ENCODE assay signal across 9 cellular contexts in genomic region chr2:37652199-37652640, GRCh38. TPM values are rescaled to one million over a fixed set of nuclear protein-coding genes. Genes with fewer than 3 reads are reported as not detected.
DNase-seq lines count a peak whose midpoint lies in the region; ATAC-seq and TF ChIP-seq lines count a peak whose summit lies in the region.
"Had no signal": no experiment of that assay in that cellular context is flagged by ENCODE, and none has a peak within 500 bp of the region (broad histone marks: within the 10 kb centered on the region; RNA-seq: fewer than 3 reads in every experiment).

No MANE protein-coding gene starts in this region.

- intact Hi-C loops in activated CD4-positive, alpha-beta T cell treated with anti-CD3 and anti-CD28 coated beads for 36 hours (cut with DNase I, micrococcal nuclease) = no loop called here

- peaks cover 3% of the 10 kb centered on the region for H3K9me3 Mint-ChIP-seq in activated CD4-positive, alpha-beta T cell treated with anti-CD3 and anti-CD28 coated beads for 36 hours (ENCODE audit: low read depth)
- H3K9me3 Mint-ChIP-seq in T-cell = peaks cover 0 to 8% (median 0%) of the 10 kb centered on the region in 3 donors

- H3K4me3 Mint-ChIP-seq in activated CD4-positive, alpha-beta T cell treated with anti-CD3 and anti-CD28 coated beads for 36 hours = no peak overlapping the region
- H3K4me3 Mint-ChIP-seq in T-cell = no peak overlapping the region

- no peak for TF ChIP-seq CTCF in fibroblast of villous mesenchyme (IDR thresholded peaks at IDR 0.05; ENCODE audit: insufficient read depth, low read depth, low read length)

- POLR2A ChIA-PET in activated CD4-positive, alpha-beta T cell treated with anti-CD3 and anti-CD28 coated beads for 36 hours (lab: Charles Lee) = no interaction called here
- POLR2A ChIA-PET in T-cell (lab: Charles Lee) = interaction anchor here in 1 of 2 donors (0.7 kb wide), 1 partner anchor 121 kb away, joined by 7 read pairs; no protein-coding TSS in a partner anchor

- CTCF ChIA-PET in activated CD4-positive, alpha-beta T cell treated with anti-CD3 and anti-CD28 coated beads for 36 hours (lab: Charles Lee) = no interaction called here
- CTCF ChIA-PET in T-cell (lab: Charles Lee) = interaction anchor here in 1 of 2 donors (0.6 kb wide), 1 partner anchor 30 kb away, joined by 4 read pairs; no protein-coding TSS in a partner anchor

- H3K27ac Mint-ChIP-seq in activated CD4-positive, alpha-beta T cell treated with anti-CD3 and anti-CD28 coated beads for 36 hours = peak overlapping the region; percentile 66
- H3K27ac Mint-ChIP-seq in T-cell = peak overlapping the region; percentile 83 to 90

- no peak overlapping the region for H3K4me3 ChIP-seq in fibroblast of villous mesenchyme (ENCODE audit: low read depth, low read length)
- H3K4me3 ChIP-seq: dorsolateral prefrontal cortex had no signal

- H3K27me3 Mint-ChIP-seq in activated CD4-positive, alpha-beta T cell treated with anti-CD3 and anti-CD28 coated beads for 36 hours = no peaks in the 10 kb centered on the region
- no peaks in the 10 kb centered on the region for H3K27me3 Mint-ChIP-seq in T-cell

- H3K36me3 Mint-ChIP-seq in activated CD4-positive, alpha-beta T cell treated with anti-CD3 and anti-CD28 coated beads for 36 hours (ENCODE audit: low read depth) = peaks cover 34% of the 10 kb centered on the region
- peaks cover 42% of the 10 kb centered on the region for H3K36me3 Mint-ChIP-seq in T-cell

- DNase-seq in activated CD4-positive, alpha-beta T cell treated with anti-CD3 and anti-CD28 coated beads for 36 hours = peak; percentile 42
- no peak for DNase-seq in activated CD4-positive, alpha-beta T cell treated with anti-CD3 and anti-CD28 coated beads for 4 hours
- DNase-seq in T-cell (no peak), fibroblast of villous mesenchyme (ENCODE audit: low read depth) (peak; percentile 45), stromal cell of bone marrow (ENCODE audit: low read depth) (peak; percentile 70), NCI-H1105 treated with DMSO at 0.1 percent for 48 hours (lab: John Stamatoyannopoulos, UW) (no peak)
- no peak for DNase-seq in stimulated activated naive CD4-positive, alpha-beta T cell (lab: John Stamatoyannopoulos, UW)
- DNase-seq: dorsolateral prefrontal cortex had no signal

- H3K4me1 Mint-ChIP-seq in activated CD4-positive, alpha-beta T cell treated with anti-CD3 and anti-CD28 coated beads for 36 hours = peaks cover 89% of the 10 kb centered on the region
- H3K4me1 Mint-ChIP-seq in T-cell = peaks cover 95 to 98% (median 96%) of the 10 kb centered on the region in 3 donors

- peak; percentile 20 for ATAC-seq in activated CD4-positive, alpha-beta T cell treated with anti-CD3 and anti-CD28 coated beads for 36 hours
- ATAC-seq in T-cell (replicated peaks in 1 of 4) (no peak), HG03354 (IDR thresholded peaks at IDR 0.05; ENCODE audit: poor library complexity, severe bottlenecking, unreplicated experiment) (no peak)

RNA-seq across cellular contexts. Expression of gene CDC42EP3, which starts 19.2 kb away (rescaled TPM):
- total RNA-seq in activated CD4-positive, alpha-beta T cell treated with anti-CD3 and anti-CD28 coated beads for 36 hours = 10 to 100 TPM; 16.4 to 25.2 TPM
- total RNA-seq in T-cell (10 to 100 TPM; 30.0 to 60.3 (median 37.6) TPM), fibroblast of villous mesenchyme (105 and 132 TPM in 2 replicates)

Comparison
In these comparisons a context has a peak if more than half of its experiments do, and no peak if none do; other contexts are left out.
1. DNase-seq: peak in activated CD4-positive, alpha-beta T cell treated with anti-CD3 and anti-CD28 coated beads for 36 hours (single experiment), fibroblast of villous mesenchyme (single experiment) and stromal cell of bone marrow (single experiment); none in activated CD4-positive, alpha-beta T cell treated with anti-CD3 and anti-CD28 coated beads for 4 hours (0 of 2), T-cell (0 of 34), stimulated activated naive CD4-positive, alpha-beta T cell (0 of 6) and NCI-H1105 treated with DMSO at 0.1 percent for 48 hours (single experiment).